In genomic region chr2:201779996-201780673, GRCh38 we compare ENCODE assay signal across 8 cellular contexts. TPM values are rescaled to one million over a fixed set of nuclear protein-coding genes. Genes with fewer than 3 reads are reported as not detected.
DNase-seq lines count a peak whose midpoint lies in the region; ATAC-seq and TF ChIP-seq lines count a peak whose summit lies in the region.

No MANE protein-coding gene starts in this region.

- no peak for TF ChIP-seq CTCF in psoas muscle (IDR thresholded peaks at IDR 0.05)

- no peaks in the 10 kb centered on the region for H3K9me3 Mint-ChIP-seq in activated naive CD4-positive, alpha-beta T cell treated with anti-CD3 and anti-CD28 coated beads, Interleukin-2, amount 10 ng/mL, durations not matched to agents 7 days and 5 days

- peak overlapping the region; percentile 90 for H3K27ac ChIP-seq in HUES64 (ENCODE audit: low read depth, low read length)
- peak overlapping the region; percentile 92 for H3K27ac ChIP-seq in psoas muscle

- WGBS in HUES64, result under 1% methylated on average over 21 of the region's 21 CpGs
- 2% methylated on average over 19 to 21 of the region's 21 CpGs for WGBS in psoas muscle, 3 donors

- intact Hi-C loops in left cardiac atrium (cut with DNase I), result no loop called here
- intact Hi-C loops in psoas muscle (cut with DNase I), result no loop called here

- ATAC-seq in left cardiac atrium, result peak; percentile 16 to 32
- ATAC-seq in psoas muscle, result peak; percentile 5 to 31 (median 12)

- H3K27ac Mint-ChIP-seq in activated naive CD4-positive, alpha-beta T cell treated with anti-CD3 and anti-CD28 coated beads, Interleukin-2, amount 10 ng/mL, durations not matched to agents 7 days and 5 days, result peak overlapping the region; percentile 80

- H3K4me1 ChIP-seq in HUES64 (ENCODE audit: insufficient read depth, low read length) (peaks cover 36% of the 10 kb centered on the region), psoas muscle (peaks cover 40% of the 10 kb centered on the region)

- H3K9me3 ChIP-seq in HUES64 (ENCODE audit: insufficient read depth, low read depth, low read length), result no peaks in the 10 kb centered on the region
- H3K9me3 ChIP-seq in psoas muscle, result no peaks in the 10 kb centered on the region

- no peaks in the 10 kb centered on the region for H3K27me3 ChIP-seq in HUES64 (ENCODE audit: insufficient read depth, low read length)
- H3K27me3 ChIP-seq in psoas muscle (ENCODE audit: insufficient read depth in 3 of 3, low read length in 2 of 3), result no peaks in the 10 kb centered on the region

- peak overlapping the region; percentile 84 for H3K4me3 ChIP-seq in HUES64 (ENCODE audit: low read length)
- peak overlapping the region; percentile 98 for H3K4me3 ChIP-seq in psoas muscle

- H3K4me3 Mint-ChIP-seq in activated naive CD4-positive, alpha-beta T cell treated with anti-CD3 and anti-CD28 coated beads, Interleukin-2, amount 10 ng/mL, durations not matched to agents 7 days and 5 days, result peak overlapping the region; percentile 88

- H3K27me3 Mint-ChIP-seq in activated naive CD4-positive, alpha-beta T cell treated with anti-CD3 and anti-CD28 coated beads, Interleukin-2, amount 10 ng/mL, durations not matched to agents 7 days and 5 days, result peaks cover 36% of the 10 kb centered on the region

- peaks cover 27% of the 10 kb centered on the region for H3K4me1 Mint-ChIP-seq in activated naive CD4-positive, alpha-beta T cell treated with anti-CD3 and anti-CD28 coated beads, Interleukin-2, amount 10 ng/mL, durations not matched to agents 7 days and 5 days

- H3K36me3 ChIP-seq in HUES64 (ENCODE audit: insufficient read depth, low read length) (no peaks in the 10 kb centered on the region), psoas muscle (ENCODE audit: insufficient read depth in 1 of 2, low read depth in 1 of 2) (no peaks in the 10 kb centered on the region)

- H3K36me3 Mint-ChIP-seq in activated naive CD4-positive, alpha-beta T cell treated with anti-CD3 and anti-CD28 coated beads, Interleukin-2, amount 10 ng/mL, durations not matched to agents 7 days and 5 days, result no peaks in the 10 kb centered on the region

- CTCF ChIA-PET in activated naive CD4-positive, alpha-beta T cell treated with anti-CD3 and anti-CD28 coated beads, Interleukin-2, amount 10 ng/mL, durations not matched to agents 7 days and 5 days (lab: Charles Lee), result interaction anchor here (1.2 kb wide), 1 partner anchor 12 kb away, joined by 4 read pairs; no protein-coding TSS in a partner anchor

- DNase-seq in activated gamma-delta T cell treated with Interleukin-2 at 50 U/mL for 16 hours (peak; percentile 6), activated gamma-delta T cell (lab: John Stamatoyannopoulos, UW) (no peak), left cardiac atrium (peak; percentile 39), psoas muscle (no peak), NCI-H2081 treated with DMSO at 0.1 percent for 48 hours (lab: John Stamatoyannopoulos, UW) (no peak), NK-92 (lab: John Stamatoyannopoulos, UW; ENCODE audit: unreplicated experiment) (no peak)
- DNase-seq in activated naive CD4-positive, alpha-beta T cell treated with anti-CD3 and anti-CD28 coated beads, Interleukin-2, amount 10 ng/mL, durations not matched to agents 7 days and 5 days, result no peak

- peak overlapping the region; percentile 88 for H3K9ac ChIP-seq in HUES64 (ENCODE audit: low read depth, low read length)

RNA-seq across cellular contexts. Expression of gene ALS2, which starts 0.6 kb away (rescaled TPM):
- polyA plus RNA-seq in HUES64 (2013, experiment 1 of 2), result 18.6 TPM
- 21.7 TPM for polyA plus RNA-seq in HUES64 (2013, experiment 2 of 2)
- 10 to 100 TPM; 28.1 to 37.9 TPM for total RNA-seq in left cardiac atrium
- 10 to 100 TPM; 17.2 to 26.4 (median 21.4) TPM for total RNA-seq in psoas muscle
- polyA plus RNA-seq in psoas muscle, result 10 to 100 TPM in 1 of 3 donors, 1 to 10 TPM in 2; 6.3 to 18.9 (median 7.0) TPM

RNA-seq across cellular contexts. Expression of gene CDK15, which starts 26.2 kb away (rescaled TPM):
- not detected for polyA plus RNA-seq in HUES64 (2013, experiment 1 of 2)
- 0.51 TPM for polyA plus RNA-seq in HUES64 (2013, experiment 2 of 2)
- 1 to 10 TPM in 1 of 2 donors, under 1 TPM in 1; 0.44 to 1.0 TPM for total RNA-seq in left cardiac atrium
- total RNA-seq in psoas muscle, result under 1 TPM; 0.25 to 0.92 (median 0.37) TPM
- polyA plus RNA-seq in psoas muscle, result under 1 TPM in 2 of 3 donors, not detected in 1; 0.05 to 0.29 TPM

Comparison
In these comparisons a context has a peak if more than half of its experiments do, and no peak if none do; other contexts are left out.
1. DNase-seq: peak in activated gamma-delta T cell treated with Interleukin-2 at 50 U/mL for 16 hours (single experiment) and left cardiac atrium (single experiment); none in activated gamma-delta T cell (single experiment), activated naive CD4-positive, alpha-beta T cell treated with anti-CD3 and anti-CD28 coated beads, Interleukin-2, amount 10 ng/mL, durations not matched to agents 7 days and 5 days (single experiment), psoas muscle (0 of 2), NCI-H2081 treated with DMSO at 0.1 percent for 48 hours (single experiment) and NK-92 (single experiment).